1 cellular context compared by ENCODE assay signal in genomic region chr7:101251871-101252659, GRCh38.
TF ChIP-seq lines count a peak whose summit lies in the region.

No MANE protein-coding gene starts in this region.

TF ChIP-seq in HepG2, 621 proteins besides CTCF, POLR2A, EP300 and RAD21 (continued from another document and continues in another):
- TF ChIP-seq ZBTB40 (IDR thresholded peaks at IDR 0.05) = no peak
- TF ChIP-seq ZBTB40 (CRISPR knock-in tag; IDR thresholded peaks at IDR 0.05) = peak; percentile 54; the same call in 1 of the 2 replicates
- no peak for TF ChIP-seq ZNF549 (CRISPR knock-in tag; IDR thresholded peaks at IDR 0.05)
- TF ChIP-seq NFYB (CRISPR knock-in tag; IDR thresholded peaks at IDR 0.05) = peak; percentile 69
- TF ChIP-seq MBNL3 (CRISPR knock-in tag; conservative IDR thresholded peaks at IDR 0.05) = no peak
- peak; percentile 94 for TF ChIP-seq ELF3 (CRISPR knock-in tag; IDR thresholded peaks at IDR 0.05)
- TF ChIP-seq ZFY (CRISPR knock-in tag; IDR thresholded peaks at IDR 0.05) = peak; percentile 91
- TF ChIP-seq ATF3 (CRISPR knock-in tag; IDR thresholded peaks at IDR 0.05) = no peak
- TF ChIP-seq ZFP91 (CRISPR knock-in tag; IDR thresholded peaks at IDR 0.05; ENCODE audit: borderline replicate concordance) = peak; percentile 70; the same call in 1 of the 2 replicates
- TF ChIP-seq ZNF331 (CRISPR knock-in tag; IDR thresholded peaks at IDR 0.05) = peak; percentile 15; the same call in 1 of the 2 replicates
- 0 out of 2 replicates have a peak, but pooled peaks have one; percentile 22 for TF ChIP-seq CCDC6 (CRISPR knock-in tag; IDR thresholded peaks at IDR 0.05)
- no peak for TF ChIP-seq ZNF225 (CRISPR knock-in tag; IDR thresholded peaks at IDR 0.05)
- 0 out of 2 replicates have a peak, but pooled peaks have one; percentile 42 for TF ChIP-seq SMAD9 (CRISPR knock-in tag; IDR thresholded peaks at IDR 0.05)
- no peak for TF ChIP-seq E2F1 (CRISPR knock-in tag; IDR thresholded peaks at IDR 0.05)
- no peak for TF ChIP-seq HNF4G (IDR thresholded peaks at IDR 0.05; ENCODE audit: borderline replicate concordance, low read depth, low read length)
- peak; percentile 47; the same call in 1 of the 2 replicates for TF ChIP-seq HNF4G (CRISPR knock-in tag; IDR thresholded peaks at IDR 0.05; ENCODE audit: borderline replicate concordance, low read depth)
- 0 out of 2 replicates have a peak, but pooled peaks have one; percentile 39 for TF ChIP-seq ZNF639 (CRISPR knock-in tag; conservative IDR thresholded peaks at IDR 0.05)
- TF ChIP-seq ZNF576 (CRISPR knock-in tag; IDR thresholded peaks at IDR 0.05) = no peak
- TF ChIP-seq ZNF143 (CRISPR knock-in tag; IDR thresholded peaks at IDR 0.05) = peak; percentile 52; the same call in 1 of the 2 replicates
- peak; percentile 99 for TF ChIP-seq ZNF574 (CRISPR knock-in tag; IDR thresholded peaks at IDR 0.05)
- TF ChIP-seq TEAD3 (CRISPR knock-in tag; optimal IDR thresholded peaks at IDR 0.05; ENCODE audit: borderline replicate concordance) = peak; percentile 20
- TF ChIP-seq TGIF2 (CRISPR knock-in tag; IDR thresholded peaks at IDR 0.05) = peak; percentile 59
- TF ChIP-seq FOXK1 (CRISPR knock-in tag; IDR thresholded peaks at IDR 0.05; ENCODE audit: borderline replicate concordance, low read depth) = peak; percentile 62; the same call in 1 of the 2 replicates
- no peak for TF ChIP-seq ZNF598 (CRISPR knock-in tag; IDR thresholded peaks at IDR 0.05; ENCODE audit: borderline replicate concordance)
- TF ChIP-seq NFATC3 (CRISPR knock-in tag; IDR thresholded peaks at IDR 0.05) = peak; percentile 85; the same call in 1 of the 2 replicates
- TF ChIP-seq CEBPG (CRISPR knock-in tag; IDR thresholded peaks at IDR 0.05) = no peak; the same call in 1 of the 2 replicates
- peak; percentile 70 for TF ChIP-seq ATF1 (CRISPR knock-in tag; IDR thresholded peaks at IDR 0.05)
- TF ChIP-seq YEATS4 (CRISPR knock-in tag; IDR thresholded peaks at IDR 0.05; ENCODE audit: borderline replicate concordance) = peak; percentile 55
- no peak for TF ChIP-seq KLF15 (CRISPR knock-in tag; IDR thresholded peaks at IDR 0.05; ENCODE audit: borderline replicate concordance)
- TF ChIP-seq ZNF430 (CRISPR knock-in tag; IDR thresholded peaks at IDR 0.05) = 0 out of 2 replicates have a peak, but pooled peaks have one; percentile 58
- TF ChIP-seq CAMTA2 (CRISPR knock-in tag; IDR thresholded peaks at IDR 0.05; ENCODE audit: borderline replicate concordance) = 0 out of 2 replicates have a peak, but pooled peaks have one; percentile 52
- peak; percentile 37; the same call in 1 of the 2 replicates for TF ChIP-seq ZNF703 (CRISPR knock-in tag; IDR thresholded peaks at IDR 0.05; ENCODE audit: borderline replicate concordance)
- TF ChIP-seq ZNF446 (CRISPR knock-in tag; IDR thresholded peaks at IDR 0.05) = 0 out of 2 replicates have a peak, but pooled peaks have one; percentile 15
- TF ChIP-seq ZBTB7B (CRISPR knock-in tag; IDR thresholded peaks at IDR 0.05) = no peak; the same call in 1 of the 2 replicates
- TF ChIP-seq ZNF775 (CRISPR knock-in tag; IDR thresholded peaks at IDR 0.05; ENCODE audit: borderline replicate concordance) = no peak
- TF ChIP-seq ZNF891 (CRISPR knock-in tag; IDR thresholded peaks at IDR 0.05) = 0 out of 2 replicates have a peak, but pooled peaks have one; percentile 73
- TF ChIP-seq XRCC5 (optimal IDR thresholded peaks at IDR 0.05; ENCODE audit: low read length) = peak; percentile 78
- TF ChIP-seq IKZF5 (CRISPR knock-in tag; IDR thresholded peaks at IDR 0.05) = peak; percentile 42; the same call in 1 of the 2 replicates
- TF ChIP-seq HDAC1 (CRISPR knock-in tag; IDR thresholded peaks at IDR 0.05) = peak; percentile 85
- TF ChIP-seq ZSCAN21 (CRISPR knock-in tag; IDR thresholded peaks at IDR 0.05; ENCODE audit: borderline replicate concordance) = peak; percentile 95
- no peak for TF ChIP-seq ZNF3 (CRISPR knock-in tag; IDR thresholded peaks at IDR 0.05)
- TF ChIP-seq SALL2 (CRISPR knock-in tag; IDR thresholded peaks at IDR 0.05) = peak; percentile 59; the same call in 1 of the 2 replicates
- TF ChIP-seq ZNF33B (CRISPR knock-in tag; IDR thresholded peaks at IDR 0.05) = peak; percentile 64; the same call in 1 of the 2 replicates
- no peak for TF ChIP-seq ZBTB37 (CRISPR knock-in tag; IDR thresholded peaks at IDR 0.05)
- peak; percentile 90 for TF ChIP-seq ASH2L (IDR thresholded peaks at IDR 0.05; ENCODE audit: insufficient read length, low read depth, low read length)
